In the genomic region with DNA sequence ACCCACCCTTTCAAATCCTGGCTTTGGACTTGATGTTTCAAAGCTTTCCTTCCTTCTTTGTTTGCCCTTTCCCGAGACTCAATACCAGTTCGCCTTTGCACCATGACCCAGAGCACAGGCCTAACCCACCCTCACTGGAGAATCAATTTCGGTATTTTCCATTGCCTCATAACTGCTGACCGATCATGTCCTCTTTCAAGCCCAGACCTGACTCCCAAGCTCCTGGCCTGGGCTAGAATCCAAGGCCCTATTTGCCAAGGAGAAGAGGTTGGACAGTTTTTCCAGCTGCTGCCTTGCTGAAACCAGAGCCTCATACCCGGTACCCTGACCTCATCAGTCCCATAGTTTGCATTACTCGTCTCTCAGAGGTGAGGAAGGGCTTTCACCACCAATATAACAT, we compare ENCODE assay signal across 13 cellular contexts. TPM values are rescaled to one million over a fixed set of nuclear protein-coding genes. Genes with fewer than 3 reads are reported as not detected.
DNase-seq lines count a peak whose midpoint lies in the region; ATAC-seq and TF ChIP-seq lines count a peak whose summit lies in the region.
"Had no signal": no experiment of that assay in that cellular context is flagged by ENCODE, and none has a peak within 500 bp of the region (broad histone marks: within the 10 kb centered on the region; RNA-seq: fewer than 3 reads in every experiment).

No MANE protein-coding gene starts in this region.

- TF ChIP-seq POLR2A in body of pancreas (IDR thresholded peaks at IDR 0.05) (no peak), transverse colon (IDR thresholded peaks at IDR 0.05) (no peak)

- DNase-seq in NCI-H1092 treated with DMSO at 0.1 percent for 48 hours (lab: John Stamatoyannopoulos, UW) (peak; percentile 81), body of pancreas (peak in 2 of 4 donors; percentile 4 to 9), left ventricle myocardium inferior (no peak), NCI-H524 (lab: John Stamatoyannopoulos, UW) (no peak), inferior parietal cortex (ENCODE audit: extremely low spot score) (no peak), transverse colon (no peak)
- DNase-seq: activated CD8-positive, alpha-beta T cell treated with anti-CD3 and anti-CD28 coated beads, Interleukin-2, amount 10 ng/mL, durations not matched to agents 7 days and 5 days; activated naive CD4-positive, alpha-beta T cell; NCI-H1417 treated with DMSO at 0.1 percent for 48 hours; posterior cingulate gyrus had no signal

- TF ChIP-seq CTCF in body of pancreas (IDR thresholded peaks at IDR 0.05) (no peak), left ventricle myocardium inferior (IDR thresholded peaks at IDR 0.05; ENCODE audit: borderline replicate concordance) (no peak), transverse colon (IDR thresholded peaks at IDR 0.05) (no peak)

- intact Hi-C loops in body of pancreas (cut with DNase I) (no loop called here), left ventricle myocardium inferior (cut with micrococcal nuclease) (no loop called here), transverse colon (cut with DNase I; ENCODE audit: low total_unique reads) (no loop called here)

- H3K9me3 ChIP-seq in body of pancreas (no peaks in the 10 kb centered on the region), left ventricle myocardium inferior (replicated peaks) (no peaks in the 10 kb centered on the region), skeletal muscle tissue (ENCODE audit: control insufficient read depth in 3 of 3, low read length in 3 of 3) (no peaks in the 10 kb centered on the region), transverse colon (no peaks in the 10 kb centered on the region)
- H3K9me3 ChIP-seq: BLaER1 had no signal

- H3K36me3 ChIP-seq in body of pancreas (replicated peaks in 1 of 2; ENCODE audit: insufficient read depth in 1 of 2, low read depth in 2 of 2) (no peaks in the 10 kb centered on the region), left ventricle myocardium inferior (no peaks in the 10 kb centered on the region), skeletal muscle tissue (ENCODE audit: control insufficient read depth in 3 of 3, insufficient read depth in 3 of 3, low read length in 3 of 3) (no peaks in the 10 kb centered on the region), transverse colon (no peaks in the 10 kb centered on the region)
- H3K36me3 ChIP-seq: BLaER1 had no signal

- H3K4me1 ChIP-seq in body of pancreas (no peaks in the 10 kb centered on the region), left ventricle myocardium inferior (peaks cover 5% of the 10 kb centered on the region), skeletal muscle tissue (ENCODE audit: control insufficient read depth in 3 of 3, insufficient read depth in 3 of 3, low read length in 3 of 3) (peaks cover 13% of the 10 kb centered on the region in 3 donors), transverse colon (no peaks in the 10 kb centered on the region)
- H3K4me1 ChIP-seq: BLaER1 had no signal

- no peaks in the 10 kb centered on the region for H3K27me3 ChIP-seq in body of pancreas
- H3K27me3 ChIP-seq in left ventricle myocardium inferior (ENCODE audit: low read depth), result no peaks in the 10 kb centered on the region
- no peaks in the 10 kb centered on the region for H3K27me3 ChIP-seq in skeletal muscle tissue (ENCODE audit: control insufficient read depth in 3 of 3, insufficient read depth in 3 of 3, low read length in 3 of 3)
- H3K27me3 ChIP-seq in transverse colon, result no peaks in the 10 kb centered on the region
- H3K27me3 ChIP-seq: BLaER1 had no signal

- in situ Hi-C loops in transverse colon (cut with MboI; ENCODE audit: low pct_ligation_motif_present in 1 of 4, low pct_unique_long_range_greater_than_20kb in 1 of 4, low sequenced_read_pairs in 3 of 4), result no loop called here

- WGBS in body of pancreas, 2 donors, result 65 to 70% methylated on average over 6 of the region's 6 CpGs
- WGBS in transverse colon (ENCODE audit: low coverage in 1 of 2), 2 donors, result 84 to 86% methylated on average over 6 of the region's 6 CpGs

- no peak overlapping the region for H3K27ac ChIP-seq in body of pancreas
- H3K27ac ChIP-seq in left ventricle myocardium inferior (replicated peaks), result peak overlapping the region; percentile 12
- peak overlapping the region; percentile 74 for H3K27ac ChIP-seq in skeletal muscle tissue (ENCODE audit: low read depth, low read length)
- no peak overlapping the region for H3K27ac ChIP-seq in transverse colon
- H3K27ac ChIP-seq: BLaER1 had no signal

- TF ChIP-seq EP300 in transverse colon (IDR thresholded peaks at IDR 0.05; ENCODE audit: low read depth), result no peak

- H3K4me3 ChIP-seq in body of pancreas (no peak overlapping the region), left ventricle myocardium inferior (no peak overlapping the region), skeletal muscle tissue (ENCODE audit: low read length in 3 of 3) (peak overlapping the region; percentile 32 to 52 (median 36)), transverse colon (no peak overlapping the region)
- H3K4me3 ChIP-seq: BLaER1 had no signal

- ATAC-seq in body of pancreas, result peak; percentile 15
- ATAC-seq in GM18861 (IDR thresholded peaks at IDR 0.05; ENCODE audit: unreplicated experiment), result no peak
- ATAC-seq: activated CD8-positive, alpha-beta T cell treated with anti-CD3 and anti-CD28 coated beads, Interleukin-2, amount 10 ng/mL, durations not matched to agents 7 days and 5 days had no signal

- no peak overlapping the region for H3K9ac ChIP-seq in skeletal muscle tissue (ENCODE audit: low read depth in 1 of 3, low read length in 3 of 3)
- H3K9ac ChIP-seq: BLaER1 had no signal

RNA-seq across cellular contexts. Expression of a gene that starts 35.3 kb away (rescaled TPM):
- total RNA-seq in body of pancreas (10 to 100 TPM; 21.0 to 34.6 TPM), left ventricle myocardium inferior (36.7 TPM), skeletal muscle tissue (53.8 TPM), transverse colon (100 to 1,000 TPM in 1 of 4 donors, 10 to 100 TPM in 3; 31.8 to 126 (median 56.0) TPM)

Comparison
In these comparisons a context has a peak if more than half of its experiments do, and no peak if none do; other contexts are left out.
1. H3K27ac ChIP-seq: peak in left ventricle myocardium inferior (single experiment) and skeletal muscle tissue (single experiment); none in body of pancreas (0 of 4) and transverse colon (0 of 4).
2. H3K4me3 ChIP-seq: peak in skeletal muscle tissue (3 of 3); none in body of pancreas (0 of 2), left ventricle myocardium inferior (single experiment) and transverse colon (0 of 4).